Comparison of ENCODE assay signal across 1 cellular context in the genomic region with DNA sequence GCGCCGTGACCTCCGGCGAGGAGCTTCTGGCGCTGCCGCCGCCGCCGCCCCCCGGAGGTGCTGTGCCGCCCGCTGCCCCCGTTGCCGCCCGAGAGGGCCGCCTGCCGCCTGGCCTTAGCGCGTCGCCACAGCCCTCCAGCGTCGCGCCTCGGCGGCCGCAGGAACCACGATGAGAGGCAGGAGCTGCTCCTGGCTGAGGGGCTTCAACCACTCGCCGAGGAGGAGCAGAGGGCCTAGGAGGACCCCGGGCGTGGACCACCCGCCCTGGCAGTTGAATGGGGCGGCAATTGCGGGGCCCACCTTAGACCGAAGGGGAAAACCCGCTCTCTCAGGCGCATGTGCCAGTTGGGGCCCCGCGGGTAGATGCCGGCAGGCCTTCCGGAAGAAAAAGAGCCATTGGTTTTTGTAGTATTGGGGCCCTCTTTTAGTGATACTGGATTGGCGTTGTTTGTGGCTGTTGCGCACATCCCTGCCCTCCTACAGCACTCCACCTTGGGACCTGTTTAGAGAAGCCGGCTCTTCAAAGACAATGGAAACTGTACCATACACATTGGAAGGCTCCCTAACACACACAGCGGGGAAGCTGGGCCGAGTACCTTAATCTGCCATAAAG.
TF ChIP-seq lines count a peak whose summit lies in the region.

No MANE protein-coding gene starts in this region.

TF ChIP-seq in GM23338, 12 proteins besides CTCF, POLR2A, EP300 and RAD21 (continued from another document):
- TF ChIP-seq ZNF462 (CRISPR knock-in tag; IDR thresholded peaks at IDR 0.05) (no peak), EZH2phosphoT487 (IDR thresholded peaks at IDR 0.05; ENCODE audit: unreplicated experiment) (peak; percentile 96)
